Comparison of ENCODE assay signal across 1 cellular context in the genomic region with DNA sequence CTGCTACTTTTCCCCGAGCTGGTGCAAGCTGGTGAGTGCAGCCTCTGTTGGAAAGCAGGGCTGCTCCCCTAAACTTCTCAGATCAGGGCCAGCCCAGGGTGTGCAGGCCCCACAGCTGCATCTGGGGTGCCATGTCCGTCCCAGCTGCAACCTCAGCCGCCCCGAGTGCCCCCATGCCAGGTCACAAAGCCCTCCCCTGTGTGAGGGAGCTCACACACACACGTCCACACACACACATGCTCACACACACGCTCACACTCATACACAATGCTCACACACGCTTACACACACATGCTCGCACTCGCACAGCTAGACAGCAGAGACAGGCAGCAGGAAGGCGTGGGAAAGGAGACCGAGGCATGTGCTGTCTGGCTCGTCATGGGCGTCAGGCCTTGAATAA.
TF ChIP-seq lines count a peak whose summit lies in the region.

No MANE protein-coding gene starts in this region.

TF ChIP-seq in GM12878, 131 proteins besides CTCF, POLR2A, EP300 and RAD21 (continued from another document):
- no peak for TF ChIP-seq BCL11A (IDR thresholded peaks at IDR 0.05; ENCODE audit: low read depth, low read length)
- TF ChIP-seq, protein P1, sequence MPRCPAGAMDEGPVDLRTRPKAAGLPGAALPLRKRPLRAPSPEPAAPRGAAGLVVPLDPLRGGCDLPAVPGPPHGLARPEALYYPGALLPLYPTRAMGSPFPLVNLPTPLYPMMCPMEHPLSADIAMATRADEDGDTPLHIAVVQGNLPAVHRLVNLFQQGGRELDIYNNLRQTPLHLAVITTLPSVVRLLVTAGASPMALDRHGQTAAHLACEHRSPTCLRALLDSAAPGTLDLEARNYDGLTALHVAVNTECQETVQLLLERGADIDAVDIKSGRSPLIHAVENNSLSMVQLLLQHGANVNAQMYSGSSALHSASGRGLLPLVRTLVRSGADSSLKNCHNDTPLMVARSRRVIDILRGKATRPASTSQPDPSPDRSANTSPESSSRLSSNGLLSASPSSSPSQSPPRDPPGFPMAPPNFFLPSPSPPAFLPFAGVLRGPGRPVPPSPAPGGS (IDR thresholded peaks at IDR 0.05; ENCODE audit: borderline replicate concordance, insufficient read depth, low read depth, low read length, poor library complexity, severe bottlenecking): peak; percentile 97
- TF ChIP-seq, protein P2, sequence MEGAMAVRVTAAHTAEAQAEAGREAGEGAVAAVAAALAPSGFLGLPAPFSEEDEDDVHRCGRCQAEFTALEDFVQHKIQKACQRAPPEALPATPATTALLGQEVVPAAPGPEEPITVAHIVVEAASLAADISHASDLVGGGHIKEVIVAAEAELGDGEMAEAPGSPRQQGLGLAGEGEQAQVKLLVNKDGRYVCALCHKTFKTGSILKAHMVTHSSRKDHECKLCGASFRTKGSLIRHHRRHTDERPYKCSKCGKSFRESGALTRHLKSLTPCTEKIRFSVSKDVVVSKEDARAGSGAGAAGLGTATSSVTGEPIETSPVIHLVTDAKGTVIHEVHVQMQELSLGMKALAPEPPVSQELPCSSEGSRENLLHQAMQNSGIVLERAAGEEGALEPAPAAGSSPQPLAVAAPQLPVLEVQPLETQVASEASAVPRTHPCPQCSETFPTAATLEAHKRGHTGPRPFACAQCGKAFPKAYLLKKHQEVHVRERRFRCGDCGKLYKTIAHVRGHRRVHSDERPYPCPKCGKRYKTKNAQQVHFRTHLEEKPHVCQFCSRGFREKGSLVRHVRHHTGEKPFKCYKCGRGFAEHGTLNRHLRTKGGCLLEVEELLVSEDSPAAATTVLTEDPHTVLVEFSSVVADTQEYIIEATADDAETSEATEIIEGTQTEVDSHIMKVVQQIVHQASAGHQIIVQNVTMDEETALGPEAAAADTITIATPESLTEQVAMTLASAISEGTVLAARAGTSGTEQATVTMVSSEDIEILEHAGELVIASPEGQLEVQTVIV (IDR thresholded peaks at IDR 0.05; ENCODE audit: borderline replicate concordance, partially characterized antibody): no peak
- TF ChIP-seq, protein P3, sequence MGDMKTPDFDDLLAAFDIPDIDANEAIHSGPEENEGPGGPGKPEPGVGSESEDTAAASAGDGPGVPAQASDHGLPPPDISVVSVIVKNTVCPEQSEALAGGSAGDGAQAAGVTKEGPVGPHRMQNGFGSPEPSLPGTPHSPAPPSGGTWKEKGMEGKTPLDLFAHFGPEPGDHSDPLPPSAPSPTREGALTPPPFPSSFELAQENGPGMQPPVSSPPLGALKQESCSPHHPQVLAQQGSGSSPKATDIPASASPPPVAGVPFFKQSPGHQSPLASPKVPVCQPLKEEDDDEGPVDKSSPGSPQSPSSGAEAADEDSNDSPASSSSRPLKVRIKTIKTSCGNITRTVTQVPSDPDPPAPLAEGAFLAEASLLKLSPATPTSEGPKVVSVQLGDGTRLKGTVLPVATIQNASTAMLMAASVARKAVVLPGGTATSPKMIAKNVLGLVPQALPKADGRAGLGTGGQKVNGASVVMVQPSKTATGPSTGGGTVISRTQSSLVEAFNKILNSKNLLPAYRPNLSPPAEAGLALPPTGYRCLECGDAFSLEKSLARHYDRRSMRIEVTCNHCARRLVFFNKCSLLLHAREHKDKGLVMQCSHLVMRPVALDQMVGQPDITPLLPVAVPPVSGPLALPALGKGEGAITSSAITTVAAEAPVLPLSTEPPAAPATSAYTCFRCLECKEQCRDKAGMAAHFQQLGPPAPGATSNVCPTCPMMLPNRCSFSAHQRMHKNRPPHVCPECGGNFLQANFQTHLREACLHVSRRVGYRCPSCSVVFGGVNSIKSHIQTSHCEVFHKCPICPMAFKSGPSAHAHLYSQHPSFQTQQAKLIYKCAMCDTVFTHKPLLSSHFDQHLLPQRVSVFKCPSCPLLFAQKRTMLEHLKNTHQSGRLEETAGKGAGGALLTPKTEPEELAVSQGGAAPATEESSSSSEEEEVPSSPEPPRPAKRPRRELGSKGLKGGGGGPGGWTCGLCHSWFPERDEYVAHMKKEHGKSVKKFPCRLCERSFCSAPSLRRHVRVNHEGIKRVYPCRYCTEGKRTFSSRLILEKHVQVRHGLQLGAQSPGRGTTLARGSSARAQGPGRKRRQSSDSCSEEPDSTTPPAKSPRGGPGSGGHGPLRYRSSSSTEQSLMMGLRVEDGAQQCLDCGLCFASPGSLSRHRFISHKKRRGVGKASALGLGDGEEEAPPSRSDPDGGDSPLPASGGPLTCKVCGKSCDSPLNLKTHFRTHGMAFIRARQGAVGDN (IDR thresholded peaks at IDR 0.05): no peak
- no peak for TF ChIP-seq RFX5 (IDR thresholded peaks at IDR 0.05; ENCODE audit: low read depth, low read length)
- TF ChIP-seq ETV6 (conservative IDR thresholded peaks at IDR 0.05 in 1 of 2, IDR thresholded peaks at IDR 0.05 in 1 of 2; ENCODE audit: borderline replicate concordance in 1 of 2, low read depth in 1 of 2): no peak
- TF ChIP-seq, protein P4, sequence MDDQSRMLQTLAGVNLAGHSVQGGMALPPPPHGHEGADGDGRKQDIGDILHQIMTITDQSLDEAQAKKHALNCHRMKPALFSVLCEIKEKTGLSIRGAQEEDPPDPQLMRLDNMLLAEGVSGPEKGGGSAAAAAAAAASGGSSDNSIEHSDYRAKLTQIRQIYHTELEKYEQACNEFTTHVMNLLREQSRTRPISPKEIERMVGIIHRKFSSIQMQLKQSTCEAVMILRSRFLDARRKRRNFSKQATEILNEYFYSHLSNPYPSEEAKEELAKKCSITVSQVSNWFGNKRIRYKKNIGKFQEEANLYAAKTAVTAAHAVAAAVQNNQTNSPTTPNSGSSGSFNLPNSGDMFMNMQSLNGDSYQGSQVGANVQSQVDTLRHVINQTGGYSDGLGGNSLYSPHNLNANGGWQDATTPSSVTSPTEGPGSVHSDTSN (IDR thresholded peaks at IDR 0.05; ENCODE audit: insufficient replicate concordance, low read depth, low read length): peak; percentile 68
- no peak for TF ChIP-seq JUND (IDR thresholded peaks at IDR 0.05; ENCODE audit: low read depth, low read length)
- TF ChIP-seq, protein P5, sequence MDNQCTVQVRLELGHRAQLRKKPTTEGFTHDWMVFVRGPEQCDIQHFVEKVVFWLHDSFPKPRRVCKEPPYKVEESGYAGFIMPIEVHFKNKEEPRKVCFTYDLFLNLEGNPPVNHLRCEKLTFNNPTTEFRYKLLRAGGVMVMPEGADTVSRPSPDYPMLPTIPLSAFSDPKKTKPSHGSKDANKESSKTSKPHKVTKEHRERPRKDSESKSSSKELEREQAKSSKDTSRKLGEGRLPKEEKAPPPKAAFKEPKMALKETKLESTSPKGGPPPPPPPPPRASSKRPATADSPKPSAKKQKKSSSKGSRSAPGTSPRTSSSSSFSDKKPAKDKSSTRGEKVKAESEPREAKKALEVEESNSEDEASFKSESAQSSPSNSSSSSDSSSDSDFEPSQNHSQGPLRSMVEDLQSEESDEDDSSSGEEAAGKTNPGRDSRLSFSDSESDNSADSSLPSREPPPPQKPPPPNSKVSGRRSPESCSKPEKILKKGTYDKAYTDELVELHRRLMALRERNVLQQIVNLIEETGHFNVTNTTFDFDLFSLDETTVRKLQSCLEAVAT (IDR thresholded peaks at IDR 0.05): no peak
- no peak for TF ChIP-seq RELA (IDR thresholded peaks at IDR 0.05; ENCODE audit: borderline replicate concordance, partially characterized antibody)
- no peak for TF ChIP-seq NR2F1 (conservative IDR thresholded peaks at IDR 0.05)
- no peak for TF ChIP-seq PAX5 (IDR thresholded peaks at IDR 0.05; ENCODE audit: borderline replicate concordance, low read depth, low read length)
- no peak for TF ChIP-seq JUNB (IDR thresholded peaks at IDR 0.05)
- no peak for TF ChIP-seq SMC3 (IDR thresholded peaks at IDR 0.05; ENCODE audit: borderline replicate concordance, low read length)
- no peak for TF ChIP-seq STAT3 (IDR thresholded peaks at IDR 0.05; ENCODE audit: low read depth, low read length)
- TF ChIP-seq, protein P6, sequence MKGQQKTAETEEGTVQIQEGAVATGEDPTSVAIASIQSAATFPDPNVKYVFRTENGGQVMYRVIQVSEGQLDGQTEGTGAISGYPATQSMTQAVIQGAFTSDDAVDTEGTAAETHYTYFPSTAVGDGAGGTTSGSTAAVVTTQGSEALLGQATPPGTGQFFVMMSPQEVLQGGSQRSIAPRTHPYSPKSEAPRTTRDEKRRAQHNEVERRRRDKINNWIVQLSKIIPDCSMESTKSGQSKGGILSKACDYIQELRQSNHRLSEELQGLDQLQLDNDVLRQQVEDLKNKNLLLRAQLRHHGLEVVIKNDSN (IDR thresholded peaks at IDR 0.05; ENCODE audit: borderline replicate concordance, extremely low read length, insufficient read depth, low read depth, low read length): no peak
- peak; percentile 66; the same call in 1 of the 2 replicates for TF ChIP-seq TCF3 (IDR thresholded peaks at IDR 0.05; ENCODE audit: borderline replicate concordance, insufficient read depth, low read depth, low read length)
- TF ChIP-seq ZNF24 (IDR thresholded peaks at IDR 0.05): no peak
- no peak for TF ChIP-seq LARP7 (IDR thresholded peaks at IDR 0.05)
- TF ChIP-seq RUNX3 (IDR thresholded peaks at IDR 0.05; ENCODE audit: low read length): no peak
- TF ChIP-seq, protein P7, sequence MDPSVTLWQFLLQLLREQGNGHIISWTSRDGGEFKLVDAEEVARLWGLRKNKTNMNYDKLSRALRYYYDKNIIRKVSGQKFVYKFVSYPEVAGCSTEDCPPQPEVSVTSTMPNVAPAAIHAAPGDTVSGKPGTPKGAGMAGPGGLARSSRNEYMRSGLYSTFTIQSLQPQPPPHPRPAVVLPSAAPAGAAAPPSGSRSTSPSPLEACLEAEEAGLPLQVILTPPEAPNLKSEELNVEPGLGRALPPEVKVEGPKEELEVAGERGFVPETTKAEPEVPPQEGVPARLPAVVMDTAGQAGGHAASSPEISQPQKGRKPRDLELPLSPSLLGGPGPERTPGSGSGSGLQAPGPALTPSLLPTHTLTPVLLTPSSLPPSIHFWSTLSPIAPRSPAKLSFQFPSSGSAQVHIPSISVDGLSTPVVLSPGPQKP (IDR thresholded peaks at IDR 0.05; ENCODE audit: low read depth, low read length): no peak
- TF ChIP-seq, protein P8, sequence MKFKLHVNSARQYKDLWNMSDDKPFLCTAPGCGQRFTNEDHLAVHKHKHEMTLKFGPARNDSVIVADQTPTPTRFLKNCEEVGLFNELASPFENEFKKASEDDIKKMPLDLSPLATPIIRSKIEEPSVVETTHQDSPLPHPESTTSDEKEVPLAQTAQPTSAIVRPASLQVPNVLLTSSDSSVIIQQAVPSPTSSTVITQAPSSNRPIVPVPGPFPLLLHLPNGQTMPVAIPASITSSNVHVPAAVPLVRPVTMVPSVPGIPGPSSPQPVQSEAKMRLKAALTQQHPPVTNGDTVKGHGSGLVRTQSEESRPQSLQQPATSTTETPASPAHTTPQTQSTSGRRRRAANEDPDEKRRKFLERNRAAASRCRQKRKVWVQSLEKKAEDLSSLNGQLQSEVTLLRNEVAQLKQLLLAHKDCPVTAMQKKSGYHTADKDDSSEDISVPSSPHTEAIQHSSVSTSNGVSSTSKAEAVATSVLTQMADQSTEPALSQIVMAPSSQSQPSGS (IDR thresholded peaks at IDR 0.05; ENCODE audit: low read length): no peak
- TF ChIP-seq GABPA (IDR thresholded peaks at IDR 0.05; ENCODE audit: low read depth): no peak
- TF ChIP-seq GATAD2B (conservative IDR thresholded peaks at IDR 0.05; ENCODE audit: low read depth): no peak
